Comparison of ENCODE assay signal across 11 cellular contexts in genomic region chr10:133032231-133032630, GRCh38. TPM values are rescaled to one million over a fixed set of nuclear protein-coding genes. Genes with fewer than 3 reads are reported as not detected.
"Had no signal": no experiment of that assay in that cellular context is flagged by ENCODE, and none has a peak within 500 bp of the region (broad histone marks: within the 10 kb centered on the region; RNA-seq: fewer than 3 reads in every experiment).

No MANE protein-coding gene starts in this region.

- ATAC-seq: HCT116, HepG2 had no signal

- H3K9ac ChIP-seq: GM23248 had no signal

- H3K27ac ChIP-seq: GM23248, HL-60 had no signal

- H3K27ac Mint-ChIP-seq: HFFc6, IgD-negative memory B cell had no signal

- DNase-seq: GM23248, GOT3, H7, HFFc6 had no signal

- H3K4me1 Mint-ChIP-seq: IgD-negative memory B cell had no signal

- H3K9me3 ChIP-seq: HAP-1 had no signal

- H3K4me3 Mint-ChIP-seq: HFFc6, IgD-negative memory B cell had no signal

- H2AFZ ChIP-seq: GM23248 had no signal

- H3K4me3 ChIP-seq: GM23248, HAP-1 had no signal

- H3K9me3 Mint-ChIP-seq: IgD-negative memory B cell had no signal

- H3K4me1 ChIP-seq: HAP-1 had no signal

- H3K36me3 ChIP-seq: HAP-1 had no signal

RNA-seq across cellular contexts. Expression of gene ADGRA1, which starts 55.5 kb away (rescaled TPM):
- total RNA-seq: GM23248, H4, HepG2, HFFc6, HT1080 had no signal
- polyA plus RNA-seq: GM23248, HepG2, IgD-negative memory B cell had no signal
